In the genomic region with DNA sequence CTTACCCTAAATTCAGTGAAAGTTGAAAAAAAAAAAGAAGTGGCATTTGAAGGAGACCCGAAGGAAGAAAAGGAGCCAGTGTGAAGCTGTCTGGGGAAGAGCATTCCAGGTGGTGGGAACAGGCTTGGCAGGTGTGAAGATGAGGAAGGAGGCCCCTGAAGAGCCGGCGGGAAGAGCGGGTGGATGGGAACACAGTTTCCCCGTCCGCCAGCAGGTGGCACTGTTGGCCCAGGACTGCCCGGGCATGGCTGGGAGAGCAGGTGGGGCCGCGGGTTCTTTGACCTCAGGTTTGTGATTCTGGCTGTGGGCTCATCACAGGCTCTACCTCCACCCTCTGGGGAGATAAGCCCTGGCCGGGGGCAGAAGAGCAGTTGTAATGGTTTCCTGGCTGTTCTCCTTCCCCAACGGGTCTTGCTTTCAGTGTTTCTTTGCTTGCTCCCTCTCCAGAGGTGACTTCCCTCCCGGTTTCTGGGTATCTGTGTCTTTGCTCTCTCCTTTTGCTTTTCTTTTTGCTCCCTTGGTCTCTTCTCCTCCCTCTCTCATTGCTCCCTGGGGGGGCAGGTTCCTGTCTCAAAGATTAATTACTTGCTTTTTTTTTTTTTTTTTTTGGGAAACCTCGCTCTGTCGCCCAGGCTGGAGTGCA, we compare ENCODE assay signal across 1 cellular context.
TF ChIP-seq lines count a peak whose summit lies in the region.

No MANE protein-coding gene starts in this region.

TF ChIP-seq in HepG2, 621 proteins besides CTCF, POLR2A, EP300 and RAD21 (continued from another document and continues in another):
- TF ChIP-seq, protein P1, sequence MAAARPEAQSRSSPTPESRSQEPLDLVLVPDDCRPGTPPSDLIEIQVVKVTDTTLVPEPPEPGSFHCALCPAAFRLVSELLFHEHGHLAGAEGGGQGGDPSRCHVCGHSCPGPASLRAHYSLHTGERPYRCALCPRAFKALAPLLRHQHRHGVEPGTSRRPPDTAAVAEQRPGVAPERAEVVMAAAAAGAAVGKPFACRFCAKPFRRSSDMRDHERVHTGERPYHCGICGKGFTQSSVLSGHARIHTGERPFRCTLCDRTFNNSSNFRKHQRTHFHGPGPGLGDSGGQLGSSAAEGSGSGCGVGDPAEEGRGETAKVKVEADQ (CRISPR knock-in tag; IDR thresholded peaks at IDR 0.05; ENCODE audit: borderline replicate concordance): no peak
- TF ChIP-seq, protein P2, sequence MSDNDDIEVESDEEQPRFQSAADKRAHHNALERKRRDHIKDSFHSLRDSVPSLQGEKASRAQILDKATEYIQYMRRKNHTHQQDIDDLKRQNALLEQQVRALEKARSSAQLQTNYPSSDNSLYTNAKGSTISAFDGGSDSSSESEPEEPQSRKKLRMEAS (IDR thresholded peaks at IDR 0.05): no peak; the same call in 1 of the 2 replicates
- TF ChIP-seq MBD4 (IDR thresholded peaks at IDR 0.05; ENCODE audit: borderline replicate concordance, low read length) (no peak), CREB1 (IDR thresholded peaks at IDR 0.05) (no peak), CREB1 (CRISPR knock-in tag; IDR thresholded peaks at IDR 0.05) (no peak), HNRNPLL (IDR thresholded peaks at IDR 0.05; ENCODE audit: low read depth, low read length, poor library complexity, severe bottlenecking) (peak; percentile 19), DR1 (CRISPR knock-in tag; IDR thresholded peaks at IDR 0.05) (no peak), ZNF136 (CRISPR knock-in tag; IDR thresholded peaks at IDR 0.05; ENCODE audit: low read depth) (no peak), ZNF775 (CRISPR knock-in tag; IDR thresholded peaks at IDR 0.05; ENCODE audit: borderline replicate concordance) (no peak), SRSF4 (IDR thresholded peaks at IDR 0.05; ENCODE audit: low read depth, low read length, poor library complexity, severe bottlenecking) (no peak), ZNF329 (CRISPR knock-in tag; IDR thresholded peaks at IDR 0.05; ENCODE audit: low read depth) (no peak), AKAP8 (CRISPR knock-in tag; IDR thresholded peaks at IDR 0.05) (no peak), KDM6A (CRISPR knock-in tag; IDR thresholded peaks at IDR 0.05; ENCODE audit: low read depth) (no peak), CCDC6 (CRISPR knock-in tag; IDR thresholded peaks at IDR 0.05) (no peak), NR3C1 (CRISPR knock-in tag; IDR thresholded peaks at IDR 0.05) (no peak), ZBTB8A (CRISPR knock-in tag; IDR thresholded peaks at IDR 0.05; ENCODE audit: borderline replicate concordance, low read depth) (no peak), MAFG (CRISPR knock-in tag; IDR thresholded peaks at IDR 0.05) (no peak), MTF1 (CRISPR knock-in tag; IDR thresholded peaks at IDR 0.05) (no peak)
- TF ChIP-seq, protein P3, sequence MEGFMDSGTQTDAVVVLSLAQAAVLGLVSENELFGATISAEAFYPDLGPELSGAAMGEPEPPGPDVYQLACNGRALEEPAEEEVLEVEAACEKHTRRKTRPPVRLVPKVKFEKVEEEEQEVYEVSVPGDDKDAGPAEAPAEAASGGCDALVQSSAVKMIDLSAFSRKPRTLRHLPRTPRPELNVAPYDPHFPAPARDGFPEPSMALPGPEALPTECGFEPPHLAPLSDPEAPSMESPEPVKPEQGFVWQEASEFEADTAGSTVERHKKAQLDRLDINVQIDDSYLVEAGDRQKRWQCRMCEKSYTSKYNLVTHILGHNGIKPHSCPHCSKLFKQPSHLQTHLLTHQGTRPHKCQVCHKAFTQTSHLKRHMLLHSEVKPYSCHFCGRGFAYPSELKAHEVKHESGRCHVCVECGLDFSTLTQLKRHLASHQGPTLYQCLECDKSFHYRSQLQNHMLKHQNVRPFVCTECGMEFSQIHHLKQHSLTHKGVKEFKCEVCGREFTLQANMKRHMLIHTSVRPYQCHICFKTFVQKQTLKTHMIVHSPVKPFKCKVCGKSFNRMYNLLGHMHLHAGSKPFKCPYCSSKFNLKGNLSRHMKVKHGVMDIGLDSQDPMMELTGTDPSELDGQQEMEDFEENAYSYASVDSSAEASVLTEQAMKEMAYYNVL (CRISPR knock-in tag; IDR thresholded peaks at IDR 0.05; ENCODE audit: borderline replicate concordance): no peak
- TF ChIP-seq, protein P4, sequence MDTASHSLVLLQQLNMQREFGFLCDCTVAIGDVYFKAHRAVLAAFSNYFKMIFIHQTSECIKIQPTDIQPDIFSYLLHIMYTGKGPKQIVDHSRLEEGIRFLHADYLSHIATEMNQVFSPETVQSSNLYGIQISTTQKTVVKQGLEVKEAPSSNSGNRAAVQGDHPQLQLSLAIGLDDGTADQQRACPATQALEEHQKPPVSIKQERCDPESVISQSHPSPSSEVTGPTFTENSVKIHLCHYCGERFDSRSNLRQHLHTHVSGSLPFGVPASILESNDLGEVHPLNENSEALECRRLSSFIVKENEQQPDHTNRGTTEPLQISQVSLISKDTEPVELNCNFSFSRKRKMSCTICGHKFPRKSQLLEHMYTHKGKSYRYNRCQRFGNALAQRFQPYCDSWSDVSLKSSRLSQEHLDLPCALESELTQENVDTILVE (CRISPR knock-in tag; IDR thresholded peaks at IDR 0.05): no peak
- TF ChIP-seq, protein P5, sequence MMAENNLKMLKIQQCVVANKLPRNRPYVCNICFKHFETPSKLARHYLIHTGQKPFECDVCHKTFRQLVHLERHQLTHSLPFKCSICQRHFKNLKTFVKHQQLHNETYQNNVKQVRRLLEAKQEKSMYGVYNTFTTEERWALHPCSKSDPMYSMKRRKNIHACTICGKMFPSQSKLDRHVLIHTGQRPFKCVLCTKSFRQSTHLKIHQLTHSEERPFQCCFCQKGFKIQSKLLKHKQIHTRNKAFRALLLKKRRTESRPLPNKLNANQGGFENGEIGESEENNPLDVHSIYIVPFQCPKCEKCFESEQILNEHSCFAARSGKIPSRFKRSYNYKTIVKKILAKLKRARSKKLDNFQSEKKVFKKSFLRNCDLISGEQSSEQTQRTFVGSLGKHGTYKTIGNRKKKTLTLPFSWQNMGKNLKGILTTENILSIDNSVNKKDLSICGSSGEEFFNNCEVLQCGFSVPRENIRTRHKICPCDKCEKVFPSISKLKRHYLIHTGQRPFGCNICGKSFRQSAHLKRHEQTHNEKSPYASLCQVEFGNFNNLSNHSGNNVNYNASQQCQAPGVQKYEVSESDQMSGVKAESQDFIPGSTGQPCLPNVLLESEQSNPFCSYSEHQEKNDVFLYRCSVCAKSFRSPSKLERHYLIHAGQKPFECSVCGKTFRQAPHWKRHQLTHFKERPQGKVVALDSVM (CRISPR knock-in tag; IDR thresholded peaks at IDR 0.05): no peak
- TF ChIP-seq, protein P6, sequence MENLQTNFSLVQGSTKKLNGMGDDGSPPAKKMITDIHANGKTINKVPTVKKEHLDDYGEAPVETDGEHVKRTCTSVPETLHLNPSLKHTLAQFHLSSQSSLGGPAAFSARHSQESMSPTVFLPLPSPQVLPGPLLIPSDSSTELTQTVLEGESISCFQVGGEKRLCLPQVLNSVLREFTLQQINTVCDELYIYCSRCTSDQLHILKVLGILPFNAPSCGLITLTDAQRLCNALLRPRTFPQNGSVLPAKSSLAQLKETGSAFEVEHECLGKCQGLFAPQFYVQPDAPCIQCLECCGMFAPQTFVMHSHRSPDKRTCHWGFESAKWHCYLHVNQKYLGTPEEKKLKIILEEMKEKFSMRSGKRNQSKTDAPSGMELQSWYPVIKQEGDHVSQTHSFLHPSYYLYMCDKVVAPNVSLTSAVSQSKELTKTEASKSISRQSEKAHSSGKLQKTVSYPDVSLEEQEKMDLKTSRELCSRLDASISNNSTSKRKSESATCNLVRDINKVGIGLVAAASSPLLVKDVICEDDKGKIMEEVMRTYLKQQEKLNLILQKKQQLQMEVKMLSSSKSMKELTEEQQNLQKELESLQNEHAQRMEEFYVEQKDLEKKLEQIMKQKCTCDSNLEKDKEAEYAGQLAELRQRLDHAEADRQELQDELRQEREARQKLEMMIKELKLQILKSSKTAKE (CRISPR knock-in tag; IDR thresholded peaks at IDR 0.05; ENCODE audit: borderline replicate concordance): no peak
- TF ChIP-seq, protein P7, sequence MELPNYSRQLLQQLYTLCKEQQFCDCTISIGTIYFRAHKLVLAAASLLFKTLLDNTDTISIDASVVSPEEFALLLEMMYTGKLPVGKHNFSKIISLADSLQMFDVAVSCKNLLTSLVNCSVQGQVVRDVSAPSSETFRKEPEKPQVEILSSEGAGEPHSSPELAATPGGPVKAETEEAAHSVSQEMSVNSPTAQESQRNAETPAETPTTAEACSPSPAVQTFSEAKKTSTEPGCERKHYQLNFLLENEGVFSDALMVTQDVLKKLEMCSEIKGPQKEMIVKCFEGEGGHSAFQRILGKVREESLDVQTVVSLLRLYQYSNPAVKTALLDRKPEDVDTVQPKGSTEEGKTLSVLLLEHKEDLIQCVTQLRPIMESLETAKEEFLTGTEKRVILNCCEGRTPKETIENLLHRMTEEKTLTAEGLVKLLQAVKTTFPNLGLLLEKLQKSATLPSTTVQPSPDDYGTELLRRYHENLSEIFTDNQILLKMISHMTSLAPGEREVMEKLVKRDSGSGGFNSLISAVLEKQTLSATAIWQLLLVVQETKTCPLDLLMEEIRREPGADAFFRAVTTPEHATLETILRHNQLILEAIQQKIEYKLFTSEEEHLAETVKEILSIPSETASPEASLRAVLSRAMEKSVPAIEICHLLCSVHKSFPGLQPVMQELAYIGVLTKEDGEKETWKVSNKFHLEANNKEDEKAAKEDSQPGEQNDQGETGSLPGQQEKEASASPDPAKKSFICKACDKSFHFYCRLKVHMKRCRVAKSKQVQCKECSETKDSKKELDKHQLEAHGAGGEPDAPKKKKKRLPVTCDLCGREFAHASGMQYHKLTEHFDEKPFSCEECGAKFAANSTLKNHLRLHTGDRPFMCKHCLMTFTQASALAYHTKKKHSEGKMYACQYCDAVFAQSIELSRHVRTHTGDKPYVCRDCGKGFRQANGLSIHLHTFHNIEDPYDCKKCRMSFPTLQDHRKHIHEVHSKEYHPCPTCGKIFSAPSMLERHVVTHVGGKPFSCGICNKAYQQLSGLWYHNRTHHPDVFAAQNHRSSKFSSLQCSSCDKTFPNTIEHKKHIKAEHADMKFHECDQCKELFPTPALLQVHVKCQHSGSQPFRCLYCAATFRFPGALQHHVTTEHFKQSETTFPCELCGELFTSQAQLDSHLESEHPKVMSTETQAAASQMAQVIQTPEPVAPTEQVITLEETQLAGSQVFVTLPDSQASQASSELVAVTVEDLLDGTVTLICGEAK (IDR thresholded peaks at IDR 0.05): no peak
- TF ChIP-seq, protein P7 (CRISPR knock-in tag; IDR thresholded peaks at IDR 0.05): no peak
- TF ChIP-seq, protein P8, sequence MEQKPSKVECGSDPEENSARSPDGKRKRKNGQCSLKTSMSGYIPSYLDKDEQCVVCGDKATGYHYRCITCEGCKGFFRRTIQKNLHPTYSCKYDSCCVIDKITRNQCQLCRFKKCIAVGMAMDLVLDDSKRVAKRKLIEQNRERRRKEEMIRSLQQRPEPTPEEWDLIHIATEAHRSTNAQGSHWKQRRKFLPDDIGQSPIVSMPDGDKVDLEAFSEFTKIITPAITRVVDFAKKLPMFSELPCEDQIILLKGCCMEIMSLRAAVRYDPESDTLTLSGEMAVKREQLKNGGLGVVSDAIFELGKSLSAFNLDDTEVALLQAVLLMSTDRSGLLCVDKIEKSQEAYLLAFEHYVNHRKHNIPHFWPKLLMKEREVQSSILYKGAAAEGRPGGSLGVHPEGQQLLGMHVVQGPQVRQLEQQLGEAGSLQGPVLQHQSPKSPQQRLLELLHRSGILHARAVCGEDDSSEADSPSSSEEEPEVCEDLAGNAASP (CRISPR knock-in tag; IDR thresholded peaks at IDR 0.05; ENCODE audit: borderline replicate concordance): 0 out of 2 replicates have a peak, but pooled peaks have one; percentile 43
- TF ChIP-seq, protein P9, sequence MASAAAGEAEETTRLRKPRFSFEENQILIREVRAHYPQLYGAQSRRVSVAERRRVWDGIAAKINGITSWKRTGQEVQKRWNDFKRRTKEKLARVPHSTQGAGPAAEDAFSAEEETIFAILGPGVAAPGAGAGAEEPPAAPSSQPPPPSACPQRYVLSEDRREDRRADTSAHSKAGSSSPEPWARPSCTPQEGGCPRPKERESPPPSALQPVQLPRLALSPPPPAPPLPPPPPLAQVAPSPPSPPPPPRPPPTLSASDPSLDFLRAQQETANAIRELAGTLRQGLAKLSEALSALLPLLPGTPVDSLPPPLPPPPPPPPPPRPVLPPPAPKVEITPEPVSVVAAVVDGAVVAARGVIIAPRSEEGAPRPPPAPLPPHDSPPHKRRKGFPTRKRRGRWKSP (CRISPR knock-in tag; IDR thresholded peaks at IDR 0.05): no peak
- TF ChIP-seq, protein P10, sequence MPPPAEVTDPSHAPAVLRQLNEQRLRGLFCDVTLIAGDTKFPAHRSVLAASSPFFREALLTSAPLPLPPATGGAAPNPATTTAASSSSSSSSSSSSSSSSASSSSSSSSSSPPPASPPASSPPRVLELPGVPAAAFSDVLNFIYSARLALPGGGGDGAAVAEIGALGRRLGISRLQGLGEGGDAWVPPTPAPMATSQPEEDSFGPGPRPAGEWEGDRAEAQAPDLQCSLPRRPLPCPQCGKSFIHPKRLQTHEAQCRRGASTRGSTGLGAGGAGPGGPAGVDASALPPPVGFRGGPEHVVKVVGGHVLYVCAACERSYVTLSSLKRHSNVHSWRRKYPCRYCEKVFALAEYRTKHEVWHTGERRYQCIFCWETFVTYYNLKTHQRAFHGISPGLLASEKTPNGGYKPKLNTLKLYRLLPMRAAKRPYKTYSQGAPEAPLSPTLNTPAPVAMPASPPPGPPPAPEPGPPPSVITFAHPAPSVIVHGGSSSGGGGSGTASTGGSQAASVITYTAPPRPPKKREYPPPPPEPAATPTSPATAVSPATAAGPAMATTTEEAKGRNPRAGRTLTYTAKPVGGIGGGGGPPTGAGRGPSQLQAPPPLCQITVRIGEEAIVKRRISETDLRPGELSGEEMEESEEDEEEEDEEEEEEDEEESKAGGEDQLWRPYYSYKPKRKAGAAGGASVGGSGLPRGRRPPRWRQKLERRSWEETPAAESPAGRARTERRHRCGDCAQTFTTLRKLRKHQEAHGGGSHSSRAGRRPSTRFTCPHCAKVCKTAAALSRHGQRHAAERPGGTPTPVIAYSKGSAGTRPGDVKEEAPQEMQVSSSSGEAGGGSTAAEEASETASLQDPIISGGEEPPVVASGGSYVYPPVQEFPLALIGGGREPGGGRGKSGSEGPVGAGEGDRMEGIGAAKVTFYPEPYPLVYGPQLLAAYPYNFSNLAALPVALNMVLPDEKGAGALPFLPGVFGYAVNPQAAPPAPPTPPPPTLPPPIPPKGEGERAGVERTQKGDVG (CRISPR knock-in tag; IDR thresholded peaks at IDR 0.05; ENCODE audit: borderline replicate concordance): no peak
